In genomic region chr1:98556521-98557158, GRCh38 we compare ENCODE assay signal across 8 cellular contexts.
A peak's percentile ranks its signal among the peaks of the same experiment; 100 is the strongest.
DNase-seq lines count a peak whose midpoint lies in the region; ATAC-seq and TF ChIP-seq lines count a peak whose summit lies in the region.

No MANE protein-coding gene starts in this region.

- H3K4me3 ChIP-seq in A673 (ENCODE audit: low read depth, low read length, poor library complexity, severe bottlenecking) (no peak overlapping the region), NT2/D1 (ENCODE audit: insufficient read length, low read depth) (no peak overlapping the region), esophagus muscularis mucosa (no peak overlapping the region)

- H3K27me3 ChIP-seq in A673 (replicated peaks; ENCODE audit: insufficient read depth, low read depth, low read length, poor library complexity) (no peaks in the 10 kb centered on the region), NT2/D1 (ENCODE audit: insufficient read depth, insufficient read length) (no peaks in the 10 kb centered on the region), esophagus muscularis mucosa (no peaks in the 10 kb centered on the region)

- BruUV-seq in A673 (replicated peaks; lab: Mats Ljungman, UMichigan) = no TSS peak

- CTCF ChIA-PET in A673 (lab: Charles Lee) = no interaction called here

- DNase-seq in A673 (ENCODE audit: low spot score) (peak; percentile 65), NT2/D1 (ENCODE audit: low read depth, low spot score) (peak; percentile 35), esophagus muscularis mucosa (ENCODE audit: extremely low spot score) (no peak), mucosa of gallbladder (ENCODE audit: low spot score) (no peak), midbrain (lab: John Stamatoyannopoulos, UW) (no peak)
- no peak for DNase-seq in activated naive CD4-positive, alpha-beta T cell treated with anti-CD3 and anti-CD28 coated beads, Interleukin-2, amount 50 U/mL, for 16 hours

- TF ChIP-seq CTCF in A673 (conservative IDR thresholded peaks at IDR 0.05; ENCODE audit: low read depth, low read length) = peak; percentile 71
- peak in 2 of 3 experiments; percentile 26 to 32 for TF ChIP-seq CTCF in esophagus muscularis mucosa (IDR thresholded peaks at IDR 0.05)

- intact Hi-C loops in A673 (cut with micrococcal nuclease; ENCODE audit: unreplicated experiment) = no loop called here
- intact Hi-C loops in esophagus muscularis mucosa (cut with DNase I) = no loop called here

- no peak for TF ChIP-seq POLR2A in esophagus muscularis mucosa (IDR thresholded peaks at IDR 0.05; ENCODE audit: low read depth)

- H3K27ac ChIP-seq in A673 (ENCODE audit: low read depth, low read length, poor library complexity, severe bottlenecking) (no peak overlapping the region), esophagus muscularis mucosa (replicated peaks in 1 of 4) (no peak overlapping the region)

- H3K9me3 ChIP-seq in A673 (ENCODE audit: low read depth, low read length, poor library complexity, severe bottlenecking) = no peaks in the 10 kb centered on the region
- peaks cover under 1% of the 10 kb centered on the region; the same call in 1 of the 2 replicates for H3K9me3 ChIP-seq in NT2/D1 (ENCODE audit: insufficient read depth, low read length)
- H3K9me3 ChIP-seq in esophagus muscularis mucosa = no peaks in the 10 kb centered on the region

- POLR2A ChIA-PET in A673 (lab: Charles Lee; ENCODE audit: low non-redundant PET) = no interaction called here

- no peaks in the 10 kb centered on the region for H3K4me1 ChIP-seq in A673 (ENCODE audit: insufficient read depth, low read length, poor library complexity, severe bottlenecking)
- H3K4me1 ChIP-seq in NT2/D1 (ENCODE audit: insufficient read depth, insufficient read length) = no peaks in the 10 kb centered on the region
- H3K4me1 ChIP-seq in esophagus muscularis mucosa = no peaks in the 10 kb centered on the region

- TF ChIP-seq EP300 in esophagus muscularis mucosa (IDR thresholded peaks at IDR 0.05) = no peak

- ATAC-seq in GM18858 (IDR thresholded peaks at IDR 0.05; ENCODE audit: unreplicated experiment) (peak; percentile 49), GM19351 (IDR thresholded peaks at IDR 0.05; ENCODE audit: unreplicated experiment) (no peak)

- H3K9ac ChIP-seq in NT2/D1 (ENCODE audit: insufficient read length, low read depth) = no peak overlapping the region

- WGBS in esophagus muscularis mucosa = 54% methylated on average over 2 of the region's 2 CpGs

- H3K36me3 ChIP-seq in A673 (ENCODE audit: insufficient read depth, low read length, poor library complexity, severe bottlenecking) (no peaks in the 10 kb centered on the region), NT2/D1 (ENCODE audit: insufficient read depth, insufficient read length, low read length) (no peaks in the 10 kb centered on the region), esophagus muscularis mucosa (no peaks in the 10 kb centered on the region)

Comparison
In these comparisons a context has a peak if more than half of its experiments do, and no peak if none do; other contexts are left out.
1. DNase-seq: peak in A673 (single experiment) and NT2/D1 (single experiment); none in esophagus muscularis mucosa (single experiment), mucosa of gallbladder (single experiment), midbrain (single experiment) and activated naive CD4-positive, alpha-beta T cell treated with anti-CD3 and anti-CD28 coated beads, Interleukin-2, amount 50 U/mL, for 16 hours (single experiment).